Comparison of ENCODE assay signal across 14 cellular contexts in the genomic region with DNA sequence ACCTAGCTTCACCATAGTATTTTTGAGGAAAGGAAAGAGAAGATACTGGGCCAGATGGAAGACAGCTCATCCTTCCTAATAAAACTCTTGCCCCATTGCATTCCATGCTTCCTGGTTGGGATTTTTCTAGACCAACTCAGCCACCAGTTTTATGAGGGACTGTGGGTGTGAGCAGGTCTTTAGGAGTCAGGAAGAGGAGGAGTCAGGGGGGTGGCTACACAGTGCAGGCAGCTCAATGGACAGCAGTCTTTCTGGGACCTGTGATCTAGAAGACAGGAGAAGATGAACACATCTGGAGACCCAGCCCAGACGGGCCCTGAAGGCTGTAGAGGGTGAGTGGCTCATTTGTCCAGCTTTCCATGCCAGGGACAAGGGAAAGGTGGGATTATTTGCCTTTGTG. TPM values are rescaled to one million over a fixed set of nuclear protein-coding genes. Genes with fewer than 3 reads are reported as not detected.
A peak's percentile ranks its signal among the peaks of the same experiment; 100 is the strongest.
DNase-seq lines count a peak whose midpoint lies in the region; ATAC-seq, FAIRE-seq and TF ChIP-seq lines count a peak whose summit lies in the region.
"Had no signal": no experiment of that assay in that cellular context is flagged by ENCODE, and none has a peak within 500 bp of the region (broad histone marks: within the 10 kb centered on the region; RNA-seq: fewer than 3 reads in every experiment).

A gene with protein sequence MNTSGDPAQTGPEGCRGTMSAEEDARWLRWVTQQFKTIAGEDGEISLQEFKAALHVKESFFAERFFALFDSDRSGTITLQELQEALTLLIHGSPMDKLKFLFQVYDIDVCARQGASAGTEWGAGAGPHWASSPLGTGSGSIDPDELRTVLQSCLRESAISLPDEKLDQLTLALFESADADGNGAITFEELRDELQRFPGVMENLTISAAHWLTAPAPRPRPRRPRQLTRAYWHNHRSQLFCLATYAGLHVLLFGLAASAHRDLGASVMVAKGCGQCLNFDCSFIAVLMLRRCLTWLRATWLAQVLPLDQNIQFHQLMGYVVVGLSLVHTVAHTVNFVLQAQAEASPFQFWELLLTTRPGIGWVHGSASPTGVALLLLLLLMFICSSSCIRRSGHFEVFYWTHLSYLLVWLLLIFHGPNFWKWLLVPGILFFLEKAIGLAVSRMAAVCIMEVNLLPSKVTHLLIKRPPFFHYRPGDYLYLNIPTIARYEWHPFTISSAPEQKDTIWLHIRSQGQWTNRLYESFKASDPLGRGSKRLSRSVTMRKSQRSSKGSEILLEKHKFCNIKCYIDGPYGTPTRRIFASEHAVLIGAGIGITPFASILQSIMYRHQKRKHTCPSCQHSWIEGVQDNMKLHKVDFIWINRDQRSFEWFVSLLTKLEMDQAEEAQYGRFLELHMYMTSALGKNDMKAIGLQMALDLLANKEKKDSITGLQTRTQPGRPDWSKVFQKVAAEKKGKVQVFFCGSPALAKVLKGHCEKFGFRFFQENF (plus strand): TSS at position 242 of the 400 bp plus-strand sequence. CDS start 41 bp downstream, at position 283.

- H3K9ac ChIP-seq in K562 (ENCODE audit: insufficient read depth in 1 of 2, low read depth in 2 of 2, low read length in 2 of 2) = no peak within 1 kb of the TSS
- H3K9ac ChIP-seq: BLaER1 had no signal

- ATAC-seq in K562 (peak; percentile 59), HG03095 (IDR thresholded peaks at IDR 0.05; ENCODE audit: unreplicated experiment) (no peak), HG03025 (IDR thresholded peaks at IDR 0.05; ENCODE audit: low FRiP score, unreplicated experiment) (no peak)
- ATAC-seq: WTC11 had no signal

- in situ Hi-C loops in K562 (cut with MboI) = no loop called here

- no peaks in the 10 kb centered on the region for H4K20me1 ChIP-seq in K562 (replicated peaks; ENCODE audit: control insufficient read depth, insufficient read depth, low read length)
- H4K20me1 ChIP-seq: BLaER1 had no signal

- H3K4me3 ChIP-seq in K562 = no peak within 1 kb of the TSS
- H3K4me3 ChIP-seq: BLaER1, vagina had no signal

- H3K27ac ChIP-seq in K562 (ENCODE audit: extremely low read depth, low read depth, low read length) = no peak within 1 kb of the TSS
- H3K27ac ChIP-seq: BLaER1, vagina had no signal

- peaks cover 0 to 12% of the 10 kb centered on the region in 2 experiments; a peak in 2 of 5 replicates for H3K4me1 ChIP-seq in K562 (replicated peaks in 1 of 2; ENCODE audit: control insufficient read depth in 2 of 2, insufficient read depth in 2 of 2, low read length in 2 of 2)
- H3K4me1 ChIP-seq: BLaER1, vagina had no signal

- peaks cover 0 to 4% of the 10 kb centered on the region in 2 experiments; a peak in 1 of 5 replicates for H3K27me3 ChIP-seq in K562 (ENCODE audit: control insufficient read depth in 2 of 2, insufficient read depth in 2 of 2, low read length in 2 of 2)
- H3K27me3 ChIP-seq: BLaER1, vagina had no signal

- no peaks in the 10 kb centered on the region for H3K36me3 ChIP-seq in K562 (ENCODE audit: control insufficient read depth, insufficient read depth, low read length)
- H3K36me3 ChIP-seq: BLaER1, vagina had no signal

- no peaks in the 10 kb centered on the region for H3K9me3 ChIP-seq in K562 (replicated peaks; ENCODE audit: control insufficient read depth, insufficient read depth, low read depth, low read length)
- H3K9me3 ChIP-seq: vagina had no signal

- DNase-seq in AG20443 (ENCODE audit: low spot score) = peak; percentile 90
- DNase-seq in HTR-8/SVneo (ENCODE audit: insufficient read length, low spot score) = peak; percentile 25
- DNase-seq in K562 (ENCODE audit: extremely low read depth in 1 of 4, low spot score in 3 of 4) = peak in 2 of 4 experiments; percentile 25 to 34
- DNase-seq in myocyte (ENCODE audit: low read depth) = peak; percentile 29
- DNase-seq in GM19238 (ENCODE audit: insufficient read length, low spot score) = no peak
- DNase-seq in stimulated activated naive CD4-positive, alpha-beta T cell treated with Interleukin-2 at 50 U/mL for 16 hours (lab: John Stamatoyannopoulos, UW) = no peak
- DNase-seq: activated CD8-positive, alpha-beta memory T cell treated with anti-CD3 and anti-CD28 coated beads, Interleukin-2, amount 50 U/mL, for 4 hours; MM.1S; stimulated activated CD4-positive, alpha-beta T cell treated with anti-CD3 and anti-CD28 coated beads, Interleukin-2, amount 100 ng/mL, for 24 hours had no signal

- no peak within 1 kb of the TSS; the same call in 1 of the 2 replicates for H3K4me2 ChIP-seq in K562 (ENCODE audit: insufficient read depth, low read length)
- H3K4me2 ChIP-seq: BLaER1 had no signal

- 27% methylated on average over 1 of the region's 1 CpG for WGBS in K562 (ENCODE audit: insufficient coverage, low coverage, missing lambda C conversion rate)

- H3K79me2 ChIP-seq in K562 (ENCODE audit: control insufficient read depth, insufficient read depth, low read length) = no peaks in the 10 kb centered on the region

- H3K9me1 ChIP-seq in K562 (ENCODE audit: control insufficient read depth, insufficient read depth, low read length) = no peaks in the 10 kb centered on the region

- FAIRE-seq in HTR-8/SVneo (lab: Jason Lieb, UNC) (no peak), K562 (lab: Jason Lieb, UNC) (no peak)

- no peak for TF ChIP-seq CTCF in K562 (IDR thresholded peaks at IDR 0.05 in 2 of 3, conservative IDR thresholded peaks at IDR 0.05 in 1 of 3; ENCODE audit: insufficient read depth in 2 of 3, low read depth in 1 of 3, low read length in 3 of 3)

- no peak for TF ChIP-seq EP300 in K562 (IDR thresholded peaks at IDR 0.05; ENCODE audit: low read length)

- no TSS peak for BruUV-seq in K562 (replicated peaks; lab: Mats Ljungman, UMichigan)

- POLR2A ChIA-PET in K562 (lab: Yijun Ruan, JAX) = interaction anchor here (0.6 to 1.2 kb wide), 5 partner anchors 9 to 113 kb away, joined by 3 to 6 read pairs (median 3); no protein-coding TSS in a partner anchor

- TF ChIP-seq RAD21 in K562 (CRISPR knock-in tag; conservative IDR thresholded peaks at IDR 0.05 in 1 of 2, IDR thresholded peaks at IDR 0.05 in 1 of 2) = no peak

- intact Hi-C loops in K562 (cut with micrococcal nuclease) = no loop called here

- no peak for TF ChIP-seq POLR2A in K562 (conservative IDR thresholded peaks at IDR 0.05)

- no peak within 1 kb of the TSS for H2AFZ ChIP-seq in K562 (ENCODE audit: low read depth, low read length)

- CTCF ChIA-PET in K562 (lab: Yijun Ruan, JAX; ENCODE audit: low intra/inter-chr PET ratio) = no interaction called here

TF ChIP-seq in K562, 482 proteins besides CTCF, POLR2A, EP300 and RAD21 (continues in another document):
- TF ChIP-seq ZC3H4 (CRISPR knock-in tag; IDR thresholded peaks at IDR 0.05; ENCODE audit: borderline replicate concordance) = no peak
- no peak for TF ChIP-seq ZNF253 (CRISPR knock-in tag; conservative IDR thresholded peaks at IDR 0.05)
- TF ChIP-seq CCAR2 (IDR thresholded peaks at IDR 0.05; ENCODE audit: low read depth, low read length) = no peak
- no peak for TF ChIP-seq HDAC3 (IDR thresholded peaks at IDR 0.05; ENCODE audit: borderline replicate concordance, partially characterized antibody)
- no peak for TF ChIP-seq SMAD1 (IDR thresholded peaks at IDR 0.05; ENCODE audit: low read depth, low read length, partially characterized antibody)
- TF ChIP-seq, protein P1, sequence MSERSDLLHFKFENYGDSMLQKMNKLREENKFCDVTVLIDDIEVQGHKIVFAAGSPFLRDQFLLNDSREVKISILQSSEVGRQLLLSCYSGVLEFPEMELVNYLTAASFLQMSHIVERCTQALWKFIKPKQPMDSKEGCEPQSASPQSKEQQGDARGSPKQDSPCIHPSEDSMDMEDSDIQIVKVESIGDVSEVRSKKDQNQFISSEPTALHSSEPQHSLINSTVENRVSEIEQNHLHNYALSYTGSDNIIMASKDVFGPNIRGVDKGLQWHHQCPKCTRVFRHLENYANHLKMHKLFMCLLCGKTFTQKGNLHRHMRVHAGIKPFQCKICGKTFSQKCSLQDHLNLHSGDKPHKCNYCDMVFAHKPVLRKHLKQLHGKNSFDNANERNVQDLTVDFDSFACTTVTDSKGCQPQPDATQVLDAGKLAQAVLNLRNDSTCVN (CRISPR knock-in tag; IDR thresholded peaks at IDR 0.05) = no peak
- TF ChIP-seq, protein P2, sequence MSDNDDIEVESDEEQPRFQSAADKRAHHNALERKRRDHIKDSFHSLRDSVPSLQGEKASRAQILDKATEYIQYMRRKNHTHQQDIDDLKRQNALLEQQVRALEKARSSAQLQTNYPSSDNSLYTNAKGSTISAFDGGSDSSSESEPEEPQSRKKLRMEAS (CRISPR knock-in tag; IDR thresholded peaks at IDR 0.05) = no peak
- no peak for TF ChIP-seq ZKSCAN8 (CRISPR knock-in tag; IDR thresholded peaks at IDR 0.05)
- no peak for TF ChIP-seq ZNF507 (tag; conservative IDR thresholded peaks at IDR 0.05)
- TF ChIP-seq SMARCA5 (IDR thresholded peaks at IDR 0.05) = no peak
- no peak for TF ChIP-seq MAZ (CRISPR knock-in tag; conservative IDR thresholded peaks at IDR 0.05 in 1 of 2, IDR thresholded peaks at IDR 0.05 in 1 of 2)

RNA-seq across cellular contexts. Expression of the gene that starts here (rescaled TPM):
- 0.14 and 0.16 TPM in 2 replicates for total RNA-seq in K562 (2011; cell fraction: chromatin; rRNA removed; ENCODE audit: low replicate concordance)
- total RNA-seq in K562 (2011; cell fraction: nucleolus; rRNA removed) = under 0.01 TPM in 2 replicates
- 0.07 and 0.23 TPM in 2 replicates for total RNA-seq in K562 (2011; cell fraction: nucleoplasm; rRNA removed)
- total RNA-seq in K562 (2014; rRNA removed) (not detected in 2 replicates), K562 (2014; rRNA removed; fragmentation: Illumina TruSeq; extraction: Trizol) (not detected in 2 replicates), K562 (2015; rRNA removed; fragmentation: Illumina TruSeq; extraction: Trizol) (not detected in 2 replicates), K562 (2021) (not detected in 2 replicates), myocyte (1.1 and 1.3 TPM in 2 replicates)
- polyA plus RNA-seq in K562 (2011; rRNA removed) (0.01 and 0.03 TPM in 2 replicates), K562 (2014; fragmentation: Illumina TruSeq; extraction: Trizol) (not detected in 2 replicates), K562 (2014; fragmentation: Nextera tagmentation; extraction: Ambion mirVana) (not detected), K562 (2014; rRNA removed) (not detected in 2 replicates)
- 0.04 TPM in 1 of 2 replicates, not detected in the other for polyA plus RNA-seq in K562 (2011; cell fraction: cytosol; rRNA removed)
- polyA plus RNA-seq in K562 (2011; cell fraction: nucleus; rRNA removed) = 0.13 and 0.34 TPM in 2 replicates
- 0.01 and 0.03 TPM in 2 replicates for polyA plus RNA-seq in K562 (2012)
- polyA minus RNA-seq in K562 (2011; rRNA and poly(A)+ RNA removed) = 0.04 TPM in 1 of 2 replicates, not detected in the other
- polyA minus RNA-seq in K562 (2011; cell fraction: cytosol; rRNA and poly(A)+ RNA removed) = not detected in 2 replicates
- under 0.01 TPM in 1 of 2 replicates, not detected in the other for polyA minus RNA-seq in K562 (2011; cell fraction: nucleus; rRNA and poly(A)+ RNA removed)
- polyA plus RNA-seq in myocyte (2012) = 1.5 TPM
- total RNA-seq: WTC11 had no signal

Comparison
In these comparisons a context has a peak if more than half of its experiments do, and no peak if none do; other contexts are left out.
1. Peak in ATAC-seq in K562; RNA of the gene not detected or under 1 TPM.
2. DNase-seq: peak in AG20443 (single experiment), HTR-8/SVneo (single experiment) and myocyte (single experiment); none in GM19238 (single experiment) and stimulated activated naive CD4-positive, alpha-beta T cell treated with Interleukin-2 at 50 U/mL for 16 hours (single experiment).